Comparison of ENCODE assay signal across 11 cellular contexts in the genomic region with DNA sequence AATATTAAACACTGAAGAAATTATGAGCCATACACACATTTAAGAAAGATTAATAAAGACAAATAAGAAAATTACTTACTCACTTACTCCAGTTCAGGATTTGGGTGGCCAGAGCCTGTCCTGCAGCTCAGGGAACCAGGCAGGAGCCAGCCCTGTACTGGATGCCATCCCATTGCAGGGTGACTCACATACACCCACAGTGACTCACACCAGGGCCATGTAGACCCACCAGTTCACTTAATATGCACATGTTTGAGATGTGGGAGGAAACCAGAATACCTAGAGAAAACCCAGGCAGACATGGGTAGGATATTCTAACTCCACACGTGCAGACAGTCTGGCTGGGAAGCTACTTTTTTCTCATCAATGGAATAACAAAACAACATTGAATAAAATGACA. TPM values are rescaled to one million over a fixed set of nuclear protein-coding genes. Genes with fewer than 3 reads are reported as not detected.
DNase-seq lines count a peak whose midpoint lies in the region; ATAC-seq, FAIRE-seq and TF ChIP-seq lines count a peak whose summit lies in the region.
"Had no signal": no experiment of that assay in that cellular context is flagged by ENCODE, and none has a peak within 500 bp of the region (broad histone marks: within the 10 kb centered on the region; RNA-seq: fewer than 3 reads in every experiment).

No MANE protein-coding gene starts in this region.

- CTCF ChIA-PET in AG04450 (lab: Charles Lee), result interaction anchor here (1.0 to 2.9 kb wide), 5 partner anchors 36 to 259 kb away, joined by 4 to 11 read pairs (median 6); no protein-coding TSS in a partner anchor

- POLR2A ChIA-PET in AG04450 (lab: Yijun Ruan, JAX), result no interaction called here

- DNase-seq in AG04450 (ENCODE audit: low read depth, low spot score) (peak; percentile 41), H54 (ENCODE audit: insufficient read length, low spot score) (peak; percentile 72), kidney (peak; percentile 68)
- DNase-seq: activated naive CD8-positive, alpha-beta T cell treated with anti-CD3 and anti-CD28 coated beads, Interleukin-2, amount 10 ng/mL, durations not matched to agents 7 days and 5 days had no signal

- H3K9me3 ChIP-seq in AG04450 (ENCODE audit: control insufficient read depth, insufficient read depth, low read length) (no peaks in the 10 kb centered on the region), kidney (ENCODE audit: control insufficient read depth in 1 of 2, low read length in 2 of 2) (no peaks in the 10 kb centered on the region)
- H3K9me3 ChIP-seq: HAP-1 had no signal

- H3K27me3 ChIP-seq in AG04450 (ENCODE audit: control insufficient read depth, insufficient read depth, low read length), result no peaks in the 10 kb centered on the region

- FAIRE-seq in H54 (lab: Jason Lieb, UNC), result peak; percentile 95
- FAIRE-seq in kidney (lab: Jason Lieb, UNC), result no peak

- no peak overlapping the region for H3K27ac Mint-ChIP-seq in activated T-helper 17 cell treated with anti-CD3 and anti-CD28 coated beads, Interleukin-2, amount 50 U/mL, for 72 hours
- H3K27ac Mint-ChIP-seq: activated naive CD8-positive, alpha-beta T cell treated with anti-CD3 and anti-CD28 coated beads, Interleukin-2, amount 10 ng/mL, durations not matched to agents 7 days and 5 days had no signal

- intact Hi-C loops in kidney (cut with DNase I), result no loop called here

- H3K36me3 ChIP-seq in kidney (ENCODE audit: control insufficient read depth in 1 of 2, insufficient read depth in 2 of 2, low read length in 2 of 2), result no peaks in the 10 kb centered on the region
- H3K36me3 ChIP-seq: HAP-1 had no signal

- H3K4me1 Mint-ChIP-seq in activated T-helper 17 cell treated with anti-CD3 and anti-CD28 coated beads, Interleukin-2, amount 50 U/mL, for 72 hours, result no peaks in the 10 kb centered on the region
- H3K4me1 Mint-ChIP-seq: activated naive CD8-positive, alpha-beta T cell treated with anti-CD3 and anti-CD28 coated beads, Interleukin-2, amount 10 ng/mL, durations not matched to agents 7 days and 5 days had no signal

- no peak for TF ChIP-seq POLR2A in H54 (IDR thresholded peaks at IDR 0.05; ENCODE audit: low read depth, low read length)

- H3K9ac ChIP-seq in kidney (ENCODE audit: low read length in 2 of 2), result no peak overlapping the region

- TF ChIP-seq CTCF in AG04450 (IDR thresholded peaks at IDR 0.05; ENCODE audit: low read depth, low read length), result no peak
- TF ChIP-seq CTCF in kidney (IDR thresholded peaks at IDR 0.05; ENCODE audit: borderline replicate concordance, extremely low read depth, insufficient read depth), result no peak

- no peaks in the 10 kb centered on the region for H3K9me3 Mint-ChIP-seq in activated T-helper 17 cell treated with anti-CD3 and anti-CD28 coated beads, Interleukin-2, amount 50 U/mL, for 72 hours
- H3K9me3 Mint-ChIP-seq: activated naive CD8-positive, alpha-beta T cell treated with anti-CD3 and anti-CD28 coated beads, Interleukin-2, amount 10 ng/mL, durations not matched to agents 7 days and 5 days had no signal

- H3K4me3 ChIP-seq in AG04450 (ENCODE audit: low read depth, low read length) (no peak overlapping the region), kidney (ENCODE audit: low read length in 2 of 2) (no peak overlapping the region)
- H3K4me3 ChIP-seq: HAP-1, SK-N-MC had no signal

- H3K4me3 Mint-ChIP-seq in activated T-helper 17 cell treated with anti-CD3 and anti-CD28 coated beads, Interleukin-2, amount 50 U/mL, for 72 hours, result no peak overlapping the region
- H3K4me3 Mint-ChIP-seq: activated naive CD8-positive, alpha-beta T cell treated with anti-CD3 and anti-CD28 coated beads, Interleukin-2, amount 10 ng/mL, durations not matched to agents 7 days and 5 days had no signal

- ATAC-seq in activated T-helper 17 cell treated with anti-CD3 and anti-CD28 coated beads, Interleukin-2, amount 50 U/mL, for 72 hours (replicated peaks), result peak; percentile 88
- ATAC-seq in GM19395 (IDR thresholded peaks at IDR 0.05; ENCODE audit: unreplicated experiment), result no peak
- no peak for ATAC-seq in GM18517 (IDR thresholded peaks at IDR 0.05; ENCODE audit: unreplicated experiment)
- ATAC-seq in GM19463 (IDR thresholded peaks at IDR 0.05; ENCODE audit: unreplicated experiment), result no peak
- no peak for ATAC-seq in HG03108 (IDR thresholded peaks at IDR 0.05; ENCODE audit: unreplicated experiment)

- no peaks in the 10 kb centered on the region for H3K4me1 ChIP-seq in kidney (ENCODE audit: control insufficient read depth in 1 of 2, insufficient read depth in 1 of 2, low read depth in 1 of 2, low read length in 2 of 2)
- H3K4me1 ChIP-seq: HAP-1 had no signal

- no peaks in the 10 kb centered on the region for H3K36me3 Mint-ChIP-seq in activated T-helper 17 cell treated with anti-CD3 and anti-CD28 coated beads, Interleukin-2, amount 50 U/mL, for 72 hours (ENCODE audit: low read depth)

- H3K27me3 Mint-ChIP-seq in activated T-helper 17 cell treated with anti-CD3 and anti-CD28 coated beads, Interleukin-2, amount 50 U/mL, for 72 hours, result peaks cover 24% of the 10 kb centered on the region

- no peak overlapping the region for H3K27ac ChIP-seq in AG04450 (ENCODE audit: low read depth, low read length)
- H3K27ac ChIP-seq in kidney (ENCODE audit: low read depth in 2 of 2, low read length in 2 of 2), result no peak overlapping the region
- H3K27ac ChIP-seq: SK-N-MC had no signal

RNA-seq across cellular contexts. Expression of gene ADRB2, which starts 49.6 kb away (rescaled TPM):
- polyA plus RNA-seq in AG04450 (2011; rRNA removed), result 0.63 and 0.65 TPM in 2 replicates
- polyA minus RNA-seq in AG04450 (2011; rRNA and poly(A)+ RNA removed), result 2.6 and 3.4 TPM in 2 replicates
- total RNA-seq in activated T-helper 17 cell treated with anti-CD3 and anti-CD28 coated beads, Interleukin-2, amount 50 U/mL, for 72 hours, result 1 to 10 TPM in 1 of 2 donors, under 1 TPM in 1; 0.74 to 1.1 TPM
- total RNA-seq in kidney, result 5.0 TPM
- 0.92 TPM for polyA plus RNA-seq in kidney (ENCODE audit: insufficient read depth, low read depth, low replicate concordance)
